1 cellular context compared by ENCODE assay signal in genomic region chr6:32189742-32190053, GRCh38.
TF ChIP-seq lines count a peak whose summit lies in the region.

No MANE protein-coding gene starts in this region.

TF ChIP-seq in SK-N-SH, 30 proteins besides CTCF, POLR2A, EP300 and RAD21:
- TF ChIP-seq TAF1 (IDR thresholded peaks at IDR 0.05; ENCODE audit: borderline replicate concordance, low read depth, low read length) (no peak), IRF3 (IDR thresholded peaks at IDR 0.05; ENCODE audit: low read depth, low read length) (no peak), RXRA (IDR thresholded peaks at IDR 0.05; ENCODE audit: borderline replicate concordance, low read depth) (no peak), FOSL2 (IDR thresholded peaks at IDR 0.05; ENCODE audit: borderline replicate concordance, low read depth) (no peak), FOXJ3 (CRISPR knock-in tag; IDR thresholded peaks at IDR 0.05) (no peak), GABPA (IDR thresholded peaks at IDR 0.05; ENCODE audit: low read depth) (no peak), USF2 (IDR thresholded peaks at IDR 0.05; ENCODE audit: borderline replicate concordance, low read depth, low read length) (no peak)
